1 cellular context compared by ENCODE assay signal in genomic region chr1:50779811-50780210, GRCh38.
TF ChIP-seq lines count a peak whose summit lies in the region.

No MANE protein-coding gene starts in this region.

TF ChIP-seq in GM12878, 131 proteins besides CTCF, POLR2A, EP300 and RAD21 (continued from another document):
- peak; percentile 57; the same call in 1 of the 2 replicates for TF ChIP-seq SPI1 (IDR thresholded peaks at IDR 0.05; ENCODE audit: borderline replicate concordance, insufficient read depth, low read depth, low read length)
- no peak for TF ChIP-seq REST (IDR thresholded peaks at IDR 0.05; ENCODE audit: low read depth, low read length)
- no peak for TF ChIP-seq MAX (IDR thresholded peaks at IDR 0.05; ENCODE audit: low read depth, low read length)
